ENCODE assay signal across 1 cellular context in the genomic region with DNA sequence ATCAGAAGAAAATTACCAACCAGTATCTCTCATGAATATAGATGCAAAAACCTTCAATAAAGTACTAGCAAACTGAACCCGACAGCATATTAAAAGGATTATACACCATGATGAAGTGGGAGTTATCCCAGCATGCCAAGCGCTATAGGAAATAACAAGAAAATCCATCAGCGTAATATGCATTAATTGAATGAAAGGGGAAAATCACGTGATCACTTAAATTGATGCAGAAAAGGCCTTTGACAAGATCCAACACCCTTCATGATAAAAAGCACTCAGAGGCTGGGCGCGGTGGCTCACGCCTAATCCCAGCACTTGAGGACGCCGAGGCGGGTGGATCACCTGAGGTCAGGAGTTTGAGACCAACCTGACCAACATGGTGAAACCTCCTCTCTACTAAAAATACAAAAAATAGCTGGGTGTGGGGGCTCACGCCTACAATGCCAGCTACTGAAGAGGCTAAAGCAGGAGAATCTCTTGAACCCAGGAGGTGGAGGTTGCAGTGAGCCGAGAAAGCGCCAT.
TF ChIP-seq lines count a peak whose summit lies in the region.

No MANE protein-coding gene starts in this region.

TF ChIP-seq in K562, 482 proteins besides CTCF, POLR2A, EP300 and RAD21:
- no peak for TF ChIP-seq ZEB2 (IDR thresholded peaks at IDR 0.05)
- no peak for TF ChIP-seq PCBP1 (IDR thresholded peaks at IDR 0.05; ENCODE audit: low read depth, low read length, poor library complexity, severe bottlenecking)
- TF ChIP-seq GATAD2B (IDR thresholded peaks at IDR 0.05; ENCODE audit: borderline replicate concordance): no peak
- TF ChIP-seq MAFK (IDR thresholded peaks at IDR 0.05; ENCODE audit: low read length): no peak
- no peak for TF ChIP-seq GTF2E2 (tag; IDR thresholded peaks at IDR 0.05)
- no peak for TF ChIP-seq POLR2G (IDR thresholded peaks at IDR 0.05; ENCODE audit: low read depth, low read length)
- no peak for TF ChIP-seq ZNF696 (CRISPR knock-in tag; conservative IDR thresholded peaks at IDR 0.05)
- TF ChIP-seq, protein P1, sequence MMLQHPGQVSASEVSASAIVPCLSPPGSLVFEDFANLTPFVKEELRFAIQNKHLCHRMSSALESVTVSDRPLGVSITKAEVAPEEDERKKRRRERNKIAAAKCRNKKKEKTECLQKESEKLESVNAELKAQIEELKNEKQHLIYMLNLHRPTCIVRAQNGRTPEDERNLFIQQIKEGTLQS (IDR thresholded peaks at IDR 0.05): no peak
- TF ChIP-seq, protein P1 (CRISPR knock-in tag; conservative IDR thresholded peaks at IDR 0.05): no peak
- TF ChIP-seq, protein P2, sequence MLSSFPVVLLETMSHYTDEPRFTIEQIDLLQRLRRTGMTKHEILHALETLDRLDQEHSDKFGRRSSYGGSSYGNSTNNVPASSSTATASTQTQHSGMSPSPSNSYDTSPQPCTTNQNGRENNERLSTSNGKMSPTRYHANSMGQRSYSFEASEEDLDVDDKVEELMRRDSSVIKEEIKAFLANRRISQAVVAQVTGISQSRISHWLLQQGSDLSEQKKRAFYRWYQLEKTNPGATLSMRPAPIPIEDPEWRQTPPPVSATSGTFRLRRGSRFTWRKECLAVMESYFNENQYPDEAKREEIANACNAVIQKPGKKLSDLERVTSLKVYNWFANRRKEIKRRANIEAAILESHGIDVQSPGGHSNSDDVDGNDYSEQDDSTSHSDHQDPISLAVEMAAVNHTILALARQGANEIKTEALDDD (IDR thresholded peaks at IDR 0.05): no peak
- TF ChIP-seq, protein P3, sequence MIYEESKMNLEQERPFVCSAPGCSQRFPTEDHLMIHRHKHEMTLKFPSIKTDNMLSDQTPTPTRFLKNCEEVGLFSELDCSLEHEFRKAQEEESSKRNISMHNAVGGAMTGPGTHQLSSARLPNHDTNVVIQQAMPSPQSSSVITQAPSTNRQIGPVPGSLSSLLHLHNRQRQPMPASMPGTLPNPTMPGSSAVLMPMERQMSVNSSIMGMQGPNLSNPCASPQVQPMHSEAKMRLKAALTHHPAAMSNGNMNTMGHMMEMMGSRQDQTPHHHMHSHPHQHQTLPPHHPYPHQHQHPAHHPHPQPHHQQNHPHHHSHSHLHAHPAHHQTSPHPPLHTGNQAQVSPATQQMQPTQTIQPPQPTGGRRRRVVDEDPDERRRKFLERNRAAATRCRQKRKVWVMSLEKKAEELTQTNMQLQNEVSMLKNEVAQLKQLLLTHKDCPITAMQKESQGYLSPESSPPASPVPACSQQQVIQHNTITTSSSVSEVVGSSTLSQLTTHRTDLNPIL (CRISPR knock-in tag; IDR thresholded peaks at IDR 0.05): no peak
- TF ChIP-seq TOE1 (IDR thresholded peaks at IDR 0.05; ENCODE audit: borderline replicate concordance): peak; percentile 45; the same call in 1 of the 2 replicates
- TF ChIP-seq TOE1 (CRISPR knock-in tag; IDR thresholded peaks at IDR 0.05; ENCODE audit: borderline replicate concordance, low read depth): no peak
- TF ChIP-seq, protein P4, sequence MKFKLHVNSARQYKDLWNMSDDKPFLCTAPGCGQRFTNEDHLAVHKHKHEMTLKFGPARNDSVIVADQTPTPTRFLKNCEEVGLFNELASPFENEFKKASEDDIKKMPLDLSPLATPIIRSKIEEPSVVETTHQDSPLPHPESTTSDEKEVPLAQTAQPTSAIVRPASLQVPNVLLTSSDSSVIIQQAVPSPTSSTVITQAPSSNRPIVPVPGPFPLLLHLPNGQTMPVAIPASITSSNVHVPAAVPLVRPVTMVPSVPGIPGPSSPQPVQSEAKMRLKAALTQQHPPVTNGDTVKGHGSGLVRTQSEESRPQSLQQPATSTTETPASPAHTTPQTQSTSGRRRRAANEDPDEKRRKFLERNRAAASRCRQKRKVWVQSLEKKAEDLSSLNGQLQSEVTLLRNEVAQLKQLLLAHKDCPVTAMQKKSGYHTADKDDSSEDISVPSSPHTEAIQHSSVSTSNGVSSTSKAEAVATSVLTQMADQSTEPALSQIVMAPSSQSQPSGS (CRISPR knock-in tag; IDR thresholded peaks at IDR 0.05): no peak
- TF ChIP-seq, protein P5, sequence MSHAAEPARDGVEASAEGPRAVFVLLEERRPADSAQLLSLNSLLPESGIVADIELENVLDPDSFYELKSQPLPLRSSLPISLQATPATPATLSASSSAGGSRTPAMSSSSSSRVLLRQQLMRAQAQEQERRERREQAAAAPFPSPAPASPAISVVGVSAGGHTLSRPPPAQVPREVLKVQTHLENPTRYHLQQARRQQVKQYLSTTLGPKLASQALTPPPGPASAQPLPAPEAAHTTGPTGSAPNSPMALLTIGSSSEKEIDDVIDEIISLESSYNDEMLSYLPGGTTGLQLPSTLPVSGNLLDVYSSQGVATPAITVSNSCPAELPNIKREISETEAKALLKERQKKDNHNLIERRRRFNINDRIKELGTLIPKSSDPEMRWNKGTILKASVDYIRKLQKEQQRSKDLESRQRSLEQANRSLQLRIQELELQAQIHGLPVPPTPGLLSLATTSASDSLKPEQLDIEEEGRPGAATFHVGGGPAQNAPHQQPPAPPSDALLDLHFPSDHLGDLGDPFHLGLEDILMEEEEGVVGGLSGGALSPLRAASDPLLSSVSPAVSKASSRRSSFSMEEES (CRISPR knock-in tag; IDR thresholded peaks at IDR 0.05): peak; percentile 88
- TF ChIP-seq, protein P6, sequence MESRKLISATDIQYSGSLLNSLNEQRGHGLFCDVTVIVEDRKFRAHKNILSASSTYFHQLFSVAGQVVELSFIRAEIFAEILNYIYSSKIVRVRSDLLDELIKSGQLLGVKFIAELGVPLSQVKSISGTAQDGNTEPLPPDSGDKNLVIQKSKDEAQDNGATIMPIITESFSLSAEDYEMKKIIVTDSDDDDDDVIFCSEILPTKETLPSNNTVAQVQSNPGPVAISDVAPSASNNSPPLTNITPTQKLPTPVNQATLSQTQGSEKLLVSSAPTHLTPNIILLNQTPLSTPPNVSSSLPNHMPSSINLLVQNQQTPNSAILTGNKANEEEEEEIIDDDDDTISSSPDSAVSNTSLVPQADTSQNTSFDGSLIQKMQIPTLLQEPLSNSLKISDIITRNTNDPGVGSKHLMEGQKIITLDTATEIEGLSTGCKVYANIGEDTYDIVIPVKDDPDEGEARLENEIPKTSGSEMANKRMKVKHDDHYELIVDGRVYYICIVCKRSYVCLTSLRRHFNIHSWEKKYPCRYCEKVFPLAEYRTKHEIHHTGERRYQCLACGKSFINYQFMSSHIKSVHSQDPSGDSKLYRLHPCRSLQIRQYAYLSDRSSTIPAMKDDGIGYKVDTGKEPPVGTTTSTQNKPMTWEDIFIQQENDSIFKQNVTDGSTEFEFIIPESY (CRISPR knock-in tag; IDR thresholded peaks at IDR 0.05): no peak
- TF ChIP-seq, protein P7, sequence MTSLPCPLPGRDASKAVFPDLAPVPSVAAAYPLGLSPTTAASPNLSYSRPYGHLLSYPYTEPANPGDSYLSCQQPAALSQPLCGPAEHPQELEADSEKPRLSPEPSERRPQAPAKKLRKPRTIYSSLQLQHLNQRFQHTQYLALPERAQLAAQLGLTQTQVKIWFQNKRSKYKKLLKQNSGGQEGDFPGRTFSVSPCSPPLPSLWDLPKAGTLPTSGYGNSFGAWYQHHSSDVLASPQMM (CRISPR knock-in tag; IDR thresholded peaks at IDR 0.05): no peak
